1 cellular context compared by ENCODE assay signal in the genomic region with DNA sequence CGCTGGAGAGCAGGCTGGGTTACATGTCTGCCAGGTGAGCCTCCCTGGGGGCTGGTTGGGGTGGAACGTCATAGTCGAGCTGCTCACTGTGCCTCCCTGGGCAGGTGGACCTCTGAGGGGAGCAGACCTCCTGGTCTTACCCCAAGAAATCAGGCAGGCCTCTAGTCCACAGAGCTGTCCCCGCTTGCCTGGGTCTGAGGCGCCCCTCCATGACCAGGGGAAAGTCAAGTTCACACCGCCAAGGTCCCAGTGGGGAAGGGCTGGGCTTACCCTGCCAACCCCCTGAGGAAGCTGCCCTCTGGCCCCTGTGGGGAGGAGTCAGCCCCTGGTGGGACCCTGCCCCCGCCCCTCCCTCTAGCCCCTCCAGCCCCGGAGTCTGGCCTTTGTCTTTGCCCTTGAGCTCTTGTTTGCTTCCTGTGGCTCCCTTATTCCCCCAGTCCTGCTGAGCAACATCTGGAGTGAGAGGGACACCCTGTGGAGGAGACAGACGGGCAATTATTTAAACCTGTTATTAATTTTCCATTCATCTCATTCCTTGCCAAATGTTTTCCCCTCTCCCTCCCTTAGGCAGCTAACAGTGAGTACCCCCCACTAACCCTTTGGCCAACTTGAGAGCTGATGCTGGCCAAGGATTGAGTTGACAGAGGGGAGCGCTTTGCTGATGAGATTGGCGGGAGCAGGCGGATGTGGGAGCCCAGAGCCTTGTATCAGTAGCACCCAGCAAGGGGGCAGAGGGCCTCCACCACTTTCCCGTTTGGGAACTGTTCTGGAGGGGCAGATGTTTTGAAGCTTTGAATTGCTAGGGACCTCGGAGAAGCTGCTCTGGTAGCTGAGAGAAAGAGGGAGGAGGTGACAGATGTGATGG.
TF ChIP-seq lines count a peak whose summit lies in the region.

No MANE protein-coding gene starts in this region.

TF ChIP-seq in GM12878, 131 proteins besides CTCF, POLR2A, EP300 and RAD21 (continued from another document):
- TF ChIP-seq BRCA1 (IDR thresholded peaks at IDR 0.05; ENCODE audit: low read depth, low read length) (no peak), JUNB (IDR thresholded peaks at IDR 0.05) (no peak), PAX5 (IDR thresholded peaks at IDR 0.05; ENCODE audit: borderline replicate concordance, low read depth, low read length) (no peak), CREB1 (IDR thresholded peaks at IDR 0.05; ENCODE audit: low read depth) (no peak), NFYA (IDR thresholded peaks at IDR 0.05; ENCODE audit: borderline replicate concordance, low read depth, low read length) (no peak)
